29 cellular contexts compared by ENCODE assay signal in the genomic region with DNA sequence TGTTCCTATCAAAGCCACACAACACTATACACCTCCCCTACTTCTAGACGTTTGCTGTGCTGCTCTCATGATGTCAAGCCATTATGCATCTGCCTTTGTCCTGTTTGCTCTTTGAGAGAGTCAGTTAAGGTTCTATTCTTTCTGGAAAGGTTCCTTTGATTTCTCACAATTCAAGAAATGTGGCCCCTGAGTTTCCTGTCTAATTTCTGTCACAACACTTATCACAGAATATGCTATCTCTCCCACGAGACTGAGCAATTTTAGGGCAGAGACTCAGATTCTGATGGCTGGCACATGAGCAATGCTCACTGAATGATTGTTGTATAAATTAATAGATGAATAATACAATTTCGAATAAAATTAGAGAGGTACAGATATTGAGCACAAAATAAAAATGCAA. TPM values are rescaled to one million over a fixed set of nuclear protein-coding genes. Genes with fewer than 3 reads are reported as not detected.
DNase-seq lines count a peak whose midpoint lies in the region; TF ChIP-seq lines count a peak whose summit lies in the region.
"Had no signal": no experiment of that assay in that cellular context is flagged by ENCODE, and none has a peak within 500 bp of the region (broad histone marks: within the 10 kb centered on the region; RNA-seq: fewer than 3 reads in every experiment).

No MANE protein-coding gene starts in this region.

- no peak overlapping the region for H2AK5ac ChIP-seq in neuronal stem cell (ENCODE audit: low read depth, low read length)

- H3K36me3 ChIP-seq in neural cell (ENCODE audit: insufficient read depth, low read length) (no peaks in the 10 kb centered on the region), neuronal stem cell (replicated peaks in 1 of 2; ENCODE audit: control insufficient read depth in 2 of 2, insufficient read depth in 2 of 2, low read length in 2 of 2) (no peaks in the 10 kb centered on the region)
- H3K36me3 ChIP-seq: BE2C; BLaER1; BLaER1 treated with 17β-estradiol and CSF1 and Interleukin-3, amounts not matched to agents 10 nM and 100 nM had no signal

- H3K27me3 ChIP-seq in neural cell (ENCODE audit: insufficient read depth, low read depth, low read length) (no peaks in the 10 kb centered on the region), neuronal stem cell (ENCODE audit: control insufficient read depth in 3 of 3, insufficient read depth in 3 of 3, low read depth in 1 of 3, low read length in 3 of 3) (no peaks in the 10 kb centered on the region)
- H3K27me3 ChIP-seq: BE2C; BLaER1; BLaER1 treated with 17β-estradiol and CSF1 and Interleukin-3, amounts not matched to agents 10 nM and 100 nM had no signal

- H3K9me3 ChIP-seq in neural cell (ENCODE audit: low read length) (no peaks in the 10 kb centered on the region), neuronal stem cell (replicated peaks in 1 of 2; ENCODE audit: control insufficient read depth in 2 of 2, insufficient read depth in 1 of 2, low read depth in 1 of 2, low read length in 2 of 2) (no peaks in the 10 kb centered on the region)
- H3K9me3 ChIP-seq: A549, BE2C, BLaER1, Caco-2 had no signal

- H3K4ac ChIP-seq in neuronal stem cell (ENCODE audit: low read length): no peak overlapping the region

- DNase-seq in neuronal stem cell (ENCODE audit: low spot score): no peak
- DNase-seq in activated effector memory CD4-positive, alpha-beta T cell treated with Interleukin-2 at 50 U/mL for 16 hours: no peak
- DNase-seq in stimulated activated CD4-positive, alpha-beta T cell treated with anti-CD3 and anti-CD28 coated beads, Interleukin-2, amount 100 ng/mL, for 24 hours: no peak
- DNase-seq: 8988T; ACHN; AML-193; BE2C; C1 segment of cervical spinal cord; Caco-2; Calu3; CD4-positive, alpha-beta memory T cell; CD4-positive, alpha-beta T cell; CD4-positive, CD25-positive, alpha-beta regulatory T cell; CD8-positive, alpha-beta memory T cell; CD8-positive, alpha-beta T cell; COR-L47; DMS 273 treated with DMSO at 0.1 percent for 48 hours; DMS153; DMS53; DMS79; DMS79 treated with DMSO at 0.1 percent for 48 hours; DND-41; EL had no signal

- no peak overlapping the region for H4K91ac ChIP-seq in neuronal stem cell (ENCODE audit: low read depth, low read length, poor library complexity)

- no peak for TF ChIP-seq RAD21 in neural cell (conservative IDR thresholded peaks at IDR 0.05)

- no peak overlapping the region for H2AFZ ChIP-seq in neural cell (ENCODE audit: low read depth, low read length)
- H2AFZ ChIP-seq in neuronal stem cell (ENCODE audit: low read length): peak overlapping the region; percentile 5

- no peak overlapping the region for H3K23ac ChIP-seq in neuronal stem cell (ENCODE audit: low read depth, low read length, poor library complexity)

- no peaks in the 10 kb centered on the region for H3F3A ChIP-seq in neural cell (ENCODE audit: insufficient read depth, low read length, poor library complexity, severe bottlenecking)

- H3K27ac ChIP-seq in neural cell (ENCODE audit: low read length) (peak overlapping the region; percentile 48), neuronal stem cell (replicated peaks; ENCODE audit: low read length) (no peak overlapping the region)
- H3K27ac ChIP-seq: 22Rv1; A549; BLaER1; BLaER1 treated with 17β-estradiol and CSF1 and Interleukin-3, amounts not matched to agents 10 nM and 100 nM; C4-2B had no signal

- no peak overlapping the region for H3K4me3 ChIP-seq in neural cell (ENCODE audit: low read length)
- H3K4me3 ChIP-seq in neuronal stem cell (ENCODE audit: low read length in 2 of 2): no peak overlapping the region
- H3K4me3 ChIP-seq: A549; BLaER1; BLaER1 treated with 17β-estradiol and CSF1 and Interleukin-3, amounts not matched to agents 10 nM and 100 nM had no signal

- H3K14ac ChIP-seq in neuronal stem cell (ENCODE audit: low read length): no peak overlapping the region

- no peak for TF ChIP-seq CTCF in neural cell (IDR thresholded peaks at IDR 0.05; ENCODE audit: poor library complexity, severe bottlenecking)

- H3K4me1 ChIP-seq in neuronal stem cell (ENCODE audit: control insufficient read depth in 2 of 2, insufficient read depth in 1 of 2, low read depth in 1 of 2, low read length in 2 of 2): no peaks in the 10 kb centered on the region
- H3K4me1 ChIP-seq: A549, BE2C had no signal

- no peak overlapping the region for H3K9ac ChIP-seq in neural cell (ENCODE audit: low read length)
- H3K9ac ChIP-seq in neuronal stem cell (ENCODE audit: low read depth, low read length, poor library complexity): no peak overlapping the region
- H3K9ac ChIP-seq: BLaER1; BLaER1 treated with 17β-estradiol and CSF1 and Interleukin-3, amounts not matched to agents 10 nM and 100 nM had no signal

- H2BK120ac ChIP-seq in neuronal stem cell (ENCODE audit: low read depth, low read length): no peak overlapping the region

- H3K79me2 ChIP-seq in neural cell (replicated peaks; ENCODE audit: insufficient read depth, low read length): no peaks in the 10 kb centered on the region

- no peak overlapping the region for H2BK12ac ChIP-seq in neuronal stem cell (ENCODE audit: low read length)

- no peaks in the 10 kb centered on the region for H3K79me1 ChIP-seq in neuronal stem cell (ENCODE audit: low read depth, low read length)

- H3K18ac ChIP-seq in neuronal stem cell (ENCODE audit: low read length): no peak overlapping the region

- no peak overlapping the region for H2BK5ac ChIP-seq in neuronal stem cell (ENCODE audit: low read length)

- no peaks in the 10 kb centered on the region for H4K20me1 ChIP-seq in neural cell (ENCODE audit: insufficient read depth)
- H4K20me1 ChIP-seq: BLaER1; BLaER1 treated with 17β-estradiol and CSF1 and Interleukin-3, amounts not matched to agents 10 nM and 100 nM had no signal

- H4K8ac ChIP-seq in neuronal stem cell (ENCODE audit: low read depth, low read length): no peak overlapping the region

- no CpG with 5 or more reads among the region's 3 CpGs for WGBS in neuronal stem cell (ENCODE audit: extremely low coverage in 2 of 2, insufficient read length in 2 of 2, insufficient replicate concordance in 1 of 2), 2 donors

- H3K9me2 ChIP-seq in neural cell (ENCODE audit: insufficient read depth, low read length): no peaks in the 10 kb centered on the region

- TF ChIP-seq EP300 in neural cell (conservative IDR thresholded peaks at IDR 0.05; ENCODE audit: poor library complexity, severe bottlenecking): peak; percentile 91

- no peak overlapping the region for H3K4me2 ChIP-seq in neural cell (ENCODE audit: low read length)
- no peak overlapping the region for H3K4me2 ChIP-seq in neuronal stem cell (ENCODE audit: insufficient read depth, low read length, poor library complexity, severe bottlenecking)
- H3K4me2 ChIP-seq: A549; BLaER1; BLaER1 treated with 17β-estradiol and CSF1 and Interleukin-3, amounts not matched to agents 10 nM and 100 nM had no signal

- H2BK15ac ChIP-seq in neuronal stem cell (ENCODE audit: low read length): no peak overlapping the region

TF ChIP-seq in neural cell, 6 proteins besides CTCF, POLR2A, EP300 and RAD21:
- no peak for TF ChIP-seq EZH2 (IDR thresholded peaks at IDR 0.05; ENCODE audit: borderline replicate concordance, insufficient read depth, low read length, poor library complexity, severe bottlenecking)
- TF ChIP-seq, protein P1, sequence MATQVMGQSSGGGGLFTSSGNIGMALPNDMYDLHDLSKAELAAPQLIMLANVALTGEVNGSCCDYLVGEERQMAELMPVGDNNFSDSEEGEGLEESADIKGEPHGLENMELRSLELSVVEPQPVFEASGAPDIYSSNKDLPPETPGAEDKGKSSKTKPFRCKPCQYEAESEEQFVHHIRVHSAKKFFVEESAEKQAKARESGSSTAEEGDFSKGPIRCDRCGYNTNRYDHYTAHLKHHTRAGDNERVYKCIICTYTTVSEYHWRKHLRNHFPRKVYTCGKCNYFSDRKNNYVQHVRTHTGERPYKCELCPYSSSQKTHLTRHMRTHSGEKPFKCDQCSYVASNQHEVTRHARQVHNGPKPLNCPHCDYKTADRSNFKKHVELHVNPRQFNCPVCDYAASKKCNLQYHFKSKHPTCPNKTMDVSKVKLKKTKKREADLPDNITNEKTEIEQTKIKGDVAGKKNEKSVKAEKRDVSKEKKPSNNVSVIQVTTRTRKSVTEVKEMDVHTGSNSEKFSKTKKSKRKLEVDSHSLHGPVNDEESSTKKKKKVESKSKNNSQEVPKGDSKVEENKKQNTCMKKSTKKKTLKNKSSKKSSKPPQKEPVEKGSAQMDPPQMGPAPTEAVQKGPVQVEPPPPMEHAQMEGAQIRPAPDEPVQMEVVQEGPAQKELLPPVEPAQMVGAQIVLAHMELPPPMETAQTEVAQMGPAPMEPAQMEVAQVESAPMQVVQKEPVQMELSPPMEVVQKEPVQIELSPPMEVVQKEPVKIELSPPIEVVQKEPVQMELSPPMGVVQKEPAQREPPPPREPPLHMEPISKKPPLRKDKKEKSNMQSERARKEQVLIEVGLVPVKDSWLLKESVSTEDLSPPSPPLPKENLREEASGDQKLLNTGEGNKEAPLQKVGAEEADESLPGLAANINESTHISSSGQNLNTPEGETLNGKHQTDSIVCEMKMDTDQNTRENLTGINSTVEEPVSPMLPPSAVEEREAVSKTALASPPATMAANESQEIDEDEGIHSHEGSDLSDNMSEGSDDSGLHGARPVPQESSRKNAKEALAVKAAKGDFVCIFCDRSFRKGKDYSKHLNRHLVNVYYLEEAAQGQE (IDR thresholded peaks at IDR 0.05; ENCODE audit: borderline replicate concordance): peak; percentile 58
- TF ChIP-seq POLR2AphosphoS5 (IDR thresholded peaks at IDR 0.05): peak; percentile 86

RNA-seq across cellular contexts. Expression of a gene that starts 43.3 kb away (rescaled TPM):
- polyA plus RNA-seq in neural cell: 34.8 and 39.5 TPM in 2 replicates
- 86.4 and 116 TPM in 2 replicates for polyA minus RNA-seq in neural cell
- polyA plus RNA-seq in neuronal stem cell (2013, experiment 1 of 2): 40.0 TPM
- polyA plus RNA-seq in neuronal stem cell (2013, experiment 2 of 2): 43.8 TPM
